ENCODE assay signal across 15 cellular contexts in genomic region chr11:94934836-94935235, GRCh38. TPM values are rescaled to one million over a fixed set of nuclear protein-coding genes. Genes with fewer than 3 reads are reported as not detected.
DNase-seq lines count a peak whose midpoint lies in the region; FAIRE-seq and TF ChIP-seq lines count a peak whose summit lies in the region.
"Had no signal": no experiment of that assay in that cellular context is flagged by ENCODE, and none has a peak within 500 bp of the region (broad histone marks: within the 10 kb centered on the region; RNA-seq: fewer than 3 reads in every experiment).

No MANE protein-coding gene starts in this region.

- H3K9me3 ChIP-seq in BLaER1, result no peaks in the 10 kb centered on the region
- H3K9me3 ChIP-seq in adrenal gland (replicated peaks in 1 of 3), result no peaks in the 10 kb centered on the region
- no peaks in the 10 kb centered on the region for H3K9me3 ChIP-seq in mesodermal cell (ENCODE audit: control insufficient read depth, low read length)

- no peaks in the 10 kb centered on the region for H3K36me3 ChIP-seq in BLaER1
- no peaks in the 10 kb centered on the region for H3K36me3 ChIP-seq in adrenal gland (replicated peaks in 1 of 2)
- no peaks in the 10 kb centered on the region for H3K36me3 ChIP-seq in mesodermal cell (ENCODE audit: control insufficient read depth, insufficient read depth, low read length)

- FAIRE-seq in RCC 7860 (lab: Jason Lieb, UNC) (no peak), GM12891 (lab: Jason Lieb, UNC) (no peak)
- FAIRE-seq: endometrium, GM12892 had no signal

- peak overlapping the region; percentile 23; the same call in 1 of the 2 replicates for H3K4me3 ChIP-seq in BLaER1
- H3K4me3 ChIP-seq in adrenal gland, result no peak overlapping the region
- H3K4me3 ChIP-seq in mesodermal cell (ENCODE audit: extremely low read depth, insufficient read depth, low read length, poor library complexity, severe bottlenecking), result no peak overlapping the region

- peaks cover 48% of the 10 kb centered on the region for H3K4me1 ChIP-seq in BLaER1
- peaks cover 6 to 24% of the 10 kb centered on the region in 2 donors for H3K4me1 ChIP-seq in adrenal gland (replicated peaks in 1 of 2)
- peaks cover 29% of the 10 kb centered on the region for H3K4me1 ChIP-seq in mesodermal cell (ENCODE audit: control insufficient read depth, insufficient read depth, low read length, poor library complexity, severe bottlenecking)

- TF ChIP-seq POLR2A in adrenal gland (IDR thresholded peaks at IDR 0.05) (no peak), GM12891 (IDR thresholded peaks at IDR 0.05; ENCODE audit: low read depth, low read length) (no peak)

- H3K9ac ChIP-seq in BLaER1, result peak overlapping the region; percentile 34; the same call in 1 of the 2 replicates

- H4K20me1 ChIP-seq in BLaER1, result no peaks in the 10 kb centered on the region

- WGBS in adrenal gland, 4 donors, result 74 to 84% (median 76%) methylated on average over 3 of the region's 3 CpGs
- no CpG with 5 or more reads among the region's 3 CpGs for WGBS in mesodermal cell (ENCODE audit: insufficient coverage in 2 of 2), 2 experiments

- DNase-seq in ELR (ENCODE audit: low read depth) (peak; percentile 44), adrenal gland (no peak), RCC 7860 (ENCODE audit: low spot score) (no peak), NCI-H2107 treated with DMSO at 0.1 percent for 48 hours (lab: John Stamatoyannopoulos, UW; ENCODE audit: unreplicated experiment) (no peak), GM12891 (ENCODE audit: insufficient read length, low spot score) (no peak), NCI-H82 treated with DMSO at 0.1 percent for 48 hours (lab: John Stamatoyannopoulos, UW; ENCODE audit: unreplicated experiment) (no peak)
- DNase-seq: activated CD4-positive, alpha-beta T cell treated with anti-CD3 and anti-CD28 coated beads, Interleukin-2, amount 50 U/mL, for 48 hours; foreskin melanocyte; GF-D8; NCI-H2029; stimulated activated CD4-positive, alpha-beta T cell treated with anti-CD3 and anti-CD28 coated beads, Interleukin-4, amount 100 ng/mL, for 24 hours had no signal

- H3K4me2 ChIP-seq in BLaER1, result peak overlapping the region; percentile 82

- TF ChIP-seq CTCF in adrenal gland (IDR thresholded peaks at IDR 0.05), result no peak

- intact Hi-C loops in adrenal gland (cut with DNase I), result no loop called here

- no peaks in the 10 kb centered on the region for H3K27me3 ChIP-seq in BLaER1
- H3K27me3 ChIP-seq in adrenal gland, result no peaks in the 10 kb centered on the region

- H3K27ac ChIP-seq in BLaER1, result peak overlapping the region; percentile 68
- peak overlapping the region in 3 of 5 donors; percentile 26 to 83 (median 73) for H3K27ac ChIP-seq in adrenal gland
- peak overlapping the region; percentile 6 for H3K27ac ChIP-seq in mesodermal cell (ENCODE audit: low read depth, low read length, severe bottlenecking)

TF ChIP-seq in GM12891, 5 proteins besides CTCF, POLR2A, EP300 and RAD21:
- TF ChIP-seq POLR2AphosphoS5 (IDR thresholded peaks at IDR 0.05; ENCODE audit: low read depth, low read length) (no peak), SPI1 (IDR thresholded peaks at IDR 0.05; ENCODE audit: low read depth, low read length) (no peak), PAX5 (IDR thresholded peaks at IDR 0.05; ENCODE audit: insufficient read depth, low read length, severe bottlenecking) (no peak), POU2F2 (IDR thresholded peaks at IDR 0.05; ENCODE audit: low read depth, low read length) (no peak), TAF1 (IDR thresholded peaks at IDR 0.05; ENCODE audit: low read depth, low read length) (no peak)
TF ChIP-seq in GM12891: peak in this region for 0.

RNA-seq across cellular contexts. Expression of gene CWC15, which starts 38.5 kb away (rescaled TPM):
- total RNA-seq in adrenal gland, result 10 to 100 TPM; 21.6 to 93.4 (median 53.9) TPM
- polyA plus RNA-seq in adrenal gland, result 100 to 1,000 TPM in 2 of 3 donors, 10 to 100 TPM in 1; 80.7 to 218 (median 162) TPM
- 107 TPM for polyA plus RNA-seq in mesodermal cell (2013, experiment 1 of 2)
- polyA plus RNA-seq in mesodermal cell (2013, experiment 2 of 2), result 110 TPM
- polyA plus RNA-seq in GM12891 (2012; ENCODE audit: low read depth, missing spikeins), result 74.7 TPM

RNA-seq across cellular contexts. Expression of gene KDM4D, which starts 38.7 kb away (rescaled TPM):
- total RNA-seq in adrenal gland, result 1 to 10 TPM in 5 of 8 donors, under 1 TPM in 3; 0.84 to 2.4 (median 1.2) TPM
- 1 to 10 TPM in 1 of 3 donors, under 1 TPM in 2; 0.40 to 2.0 (median 0.47) TPM for polyA plus RNA-seq in adrenal gland
- polyA plus RNA-seq in mesodermal cell (2013, experiment 1 of 2), result 2.4 TPM
- 1.9 TPM for polyA plus RNA-seq in mesodermal cell (2013, experiment 2 of 2)
- 0.53 TPM for polyA plus RNA-seq in GM12891 (2012; ENCODE audit: low read depth, missing spikeins)

Comparison
In these comparisons a context has a peak if more than half of its experiments do, and no peak if none do; other contexts are left out.
1. H3K27ac ChIP-seq: peak in every context shown above with its lines; median percentile 73 in adrenal gland; 68 in BLaER1; 6 in mesodermal cell.